ENCODE assay signal across 13 cellular contexts in the genomic region with DNA sequence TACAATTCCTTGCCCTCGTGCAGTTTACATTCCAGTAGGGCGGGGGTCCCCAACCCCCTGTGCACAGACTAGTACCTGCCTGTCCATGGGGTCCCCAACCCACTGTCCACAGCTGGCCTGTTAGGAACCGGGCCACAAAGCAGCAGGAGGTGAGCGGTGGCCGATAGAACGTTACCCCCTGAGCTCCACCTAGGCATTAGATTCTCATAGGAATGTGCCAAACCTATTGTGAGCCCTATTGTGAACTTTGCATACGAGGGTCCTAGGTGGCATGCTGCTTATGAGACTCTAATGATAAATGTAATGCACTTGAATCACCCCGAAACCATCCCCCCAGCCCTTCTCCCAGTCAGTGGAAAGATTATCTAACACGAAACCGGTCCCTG. TPM values are rescaled to one million over a fixed set of nuclear protein-coding genes. Genes with fewer than 3 reads are reported as not detected.
A peak's percentile ranks its signal among the peaks of the same experiment; 100 is the strongest.
DNase-seq lines count a peak whose midpoint lies in the region; ATAC-seq, FAIRE-seq and TF ChIP-seq lines count a peak whose summit lies in the region.
"Had no signal": no experiment of that assay in that cellular context is flagged by ENCODE, and none has a peak within 500 bp of the region (broad histone marks: within the 10 kb centered on the region; RNA-seq: fewer than 3 reads in every experiment).

No MANE protein-coding gene starts in this region.

- H4K20me1 ChIP-seq in MM.1S (ENCODE audit: insufficient read depth, low read length) (no peaks in the 10 kb centered on the region), astrocyte (ENCODE audit: insufficient read depth, low read length) (no peaks in the 10 kb centered on the region)

- H3K36me3 Mint-ChIP-seq in T-helper 1 cell treated with Interleukin-12 subunit alpha and Interleukin-12 subunit beta and Interleukin-4 antibody, amounts not matched to agents 30 μg/mL and 1 μg/mL, for 36 hours (ENCODE audit: low read depth): peaks cover 6% of the 10 kb centered on the region
- H3K36me3 Mint-ChIP-seq in astrocyte (ENCODE audit: low read depth, unreplicated experiment): no peaks in the 10 kb centered on the region

- H3K4me2 ChIP-seq in MM.1S (ENCODE audit: low read depth, low read length) (peak overlapping the region; percentile 94; the same call in 1 of the 2 replicates), astrocyte (ENCODE audit: low read length) (peak overlapping the region; percentile 91)

- no peak overlapping the region for H3K27ac ChIP-seq in MM.1S (ENCODE audit: low read length)
- H3K27ac ChIP-seq in astrocyte (ENCODE audit: low read depth, low read length): no peak overlapping the region

- H3K4me3 ChIP-seq in MM.1S (ENCODE audit: low read length) (peak overlapping the region; percentile 92; the same call in 1 of the 2 replicates), astrocyte (ENCODE audit: insufficient read depth, low read depth, low read length) (no peak overlapping the region), neuron (ENCODE audit: low read length) (peak overlapping the region; percentile 72)

- no peaks in the 10 kb centered on the region for H3K9me3 Mint-ChIP-seq in T-helper 1 cell treated with Interleukin-12 subunit alpha and Interleukin-12 subunit beta and Interleukin-4 antibody, amounts not matched to agents 30 μg/mL and 1 μg/mL, for 36 hours
- no peaks in the 10 kb centered on the region for H3K9me3 Mint-ChIP-seq in astrocyte (ENCODE audit: unreplicated experiment)

- no peak for ATAC-seq in GM18873 (IDR thresholded peaks at IDR 0.05; ENCODE audit: low FRiP score, unreplicated experiment)

- no peak overlapping the region for H2AFZ ChIP-seq in MM.1S (ENCODE audit: low read length)
- no peak overlapping the region for H2AFZ ChIP-seq in astrocyte (ENCODE audit: low read depth, low read length)
- no peak overlapping the region for H2AFZ ChIP-seq in neuron (ENCODE audit: low read depth, low read length)

- H3K79me2 ChIP-seq in MM.1S (ENCODE audit: low read length) (0 out of 2 replicates have a peak, but pooled peaks cover 2% of the 10 kb centered on the region), astrocyte (ENCODE audit: insufficient read depth, low read length) (peaks cover 4% of the 10 kb centered on the region)

- FAIRE-seq in astrocyte (lab: Jason Lieb, UNC): no peak
- FAIRE-seq: A204.1, TTC549 had no signal

- H3K9ac ChIP-seq in MM.1S (ENCODE audit: low read length) (peak overlapping the region; percentile 82; the same call in 1 of the 2 replicates), astrocyte (ENCODE audit: low read length) (no peak overlapping the region)

- H3K9me3 ChIP-seq in MM.1S (replicated peaks; ENCODE audit: insufficient read depth, low read length) (no peaks in the 10 kb centered on the region), astrocyte (ENCODE audit: insufficient read depth, low read depth, low read length) (no peaks in the 10 kb centered on the region), neuron (ENCODE audit: low read length) (no peaks in the 10 kb centered on the region)

- H3K27me3 Mint-ChIP-seq in T-helper 1 cell treated with Interleukin-12 subunit alpha and Interleukin-12 subunit beta and Interleukin-4 antibody, amounts not matched to agents 30 μg/mL and 1 μg/mL, for 36 hours (ENCODE audit: low read depth): no peaks in the 10 kb centered on the region
- no peaks in the 10 kb centered on the region for H3K27me3 Mint-ChIP-seq in astrocyte (ENCODE audit: low read depth, unreplicated experiment)

- H3K4me3 Mint-ChIP-seq in T-helper 1 cell treated with Interleukin-12 subunit alpha and Interleukin-12 subunit beta and Interleukin-4 antibody, amounts not matched to agents 30 μg/mL and 1 μg/mL, for 36 hours: peak overlapping the region; percentile 99
- H3K4me3 Mint-ChIP-seq in astrocyte (ENCODE audit: unreplicated experiment): peak overlapping the region; percentile 97

- TF ChIP-seq CTCF in MM.1S (IDR thresholded peaks at IDR 0.05; ENCODE audit: low read length) (no peak), astrocyte (IDR thresholded peaks at IDR 0.05; ENCODE audit: insufficient read depth, low read depth, low read length) (no peak)

- peaks cover 3% of the 10 kb centered on the region; the same call in 1 of the 2 replicates for H3K4me1 ChIP-seq in MM.1S (ENCODE audit: low read length)
- H3K4me1 ChIP-seq in astrocyte (ENCODE audit: insufficient read depth, low read length): no peaks in the 10 kb centered on the region
- peaks cover 2% of the 10 kb centered on the region for H3K4me1 ChIP-seq in neuron (ENCODE audit: insufficient read depth, low read length)

- H3F3A ChIP-seq in MM.1S (ENCODE audit: insufficient read depth, low read length): peaks cover 16% of the 10 kb centered on the region; the same call in 1 of the 2 replicates

- H3K36me3 ChIP-seq in MM.1S (replicated peaks; ENCODE audit: insufficient read depth, low read length): no peaks in the 10 kb centered on the region
- no peaks in the 10 kb centered on the region for H3K36me3 ChIP-seq in astrocyte (ENCODE audit: insufficient read depth, low read length)
- H3K36me3 ChIP-seq in neuron (ENCODE audit: insufficient read depth, low read length): no peaks in the 10 kb centered on the region

- H3K27ac Mint-ChIP-seq in T-helper 1 cell treated with Interleukin-12 subunit alpha and Interleukin-12 subunit beta and Interleukin-4 antibody, amounts not matched to agents 30 μg/mL and 1 μg/mL, for 36 hours: peak overlapping the region; percentile 75
- H3K27ac Mint-ChIP-seq in astrocyte (ENCODE audit: unreplicated experiment): peak overlapping the region; percentile 18

- H3K27me3 ChIP-seq in MM.1S (replicated peaks; ENCODE audit: insufficient read depth, low read length) (no peaks in the 10 kb centered on the region), astrocyte (ENCODE audit: insufficient read depth, low read length) (no peaks in the 10 kb centered on the region), neuron (ENCODE audit: insufficient read depth, low read length) (no peaks in the 10 kb centered on the region)

- H3K9me2 ChIP-seq in MM.1S (replicated peaks; ENCODE audit: insufficient read depth, low read length): no peaks in the 10 kb centered on the region

- no peak for DNase-seq in T-helper 1 cell
- no peak for DNase-seq in MM.1S
- DNase-seq in astrocyte (ENCODE audit: low read depth): no peak
- DNase-seq in GM19240 (ENCODE audit: insufficient read length, low spot score): no peak
- DNase-seq in CD1c-positive myeloid dendritic cell (ENCODE audit: extremely low spot score): no peak
- DNase-seq: GDM1, kidney glomerular epithelial cell, NCI-H510A treated with DMSO at 0.1 percent for 48 hours had no signal

- peaks cover 23% of the 10 kb centered on the region for H3K4me1 Mint-ChIP-seq in T-helper 1 cell treated with Interleukin-12 subunit alpha and Interleukin-12 subunit beta and Interleukin-4 antibody, amounts not matched to agents 30 μg/mL and 1 μg/mL, for 36 hours (ENCODE audit: low read depth)
- H3K4me1 Mint-ChIP-seq in astrocyte (ENCODE audit: low read depth, unreplicated experiment): no peaks in the 10 kb centered on the region

RNA-seq across cellular contexts. Expression of a gene that starts 1.5 kb away (rescaled TPM):
- total RNA-seq in astrocyte: 0.99 and 1.8 TPM in 2 replicates

RNA-seq across cellular contexts. Expression of a gene that starts 1.5 kb away (rescaled TPM):
- total RNA-seq in astrocyte: 11.4 and 12.9 TPM in 2 replicates

RNA-seq across cellular contexts. Expression of a gene that starts 44.0 kb away (rescaled TPM):
- total RNA-seq in astrocyte: 5.3 and 7.4 TPM in 2 replicates
